In the genomic region with DNA sequence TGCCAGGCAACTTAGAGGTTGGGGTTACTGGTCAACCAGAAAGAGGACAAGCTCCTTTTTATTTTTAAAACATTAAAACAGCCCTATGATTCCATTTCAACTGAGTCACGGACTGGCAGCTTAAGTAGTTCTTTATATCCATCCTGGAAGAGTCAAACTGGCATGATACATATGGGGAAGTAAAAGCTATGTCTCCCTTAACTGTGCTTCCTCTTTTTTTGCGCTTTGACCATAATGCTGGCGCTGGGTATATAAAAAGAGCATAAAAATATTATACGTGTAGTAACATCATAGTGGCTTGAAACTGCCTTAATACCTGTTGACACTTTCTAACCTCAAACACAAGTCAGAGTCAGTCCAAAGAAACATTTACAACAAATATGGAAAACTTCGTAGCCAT, we compare ENCODE assay signal across 18 cellular contexts.
DNase-seq lines count a peak whose midpoint lies in the region; ATAC-seq and TF ChIP-seq lines count a peak whose summit lies in the region.
"Had no signal": no experiment of that assay in that cellular context is flagged by ENCODE, and none has a peak within 500 bp of the region (broad histone marks: within the 10 kb centered on the region; RNA-seq: fewer than 3 reads in every experiment).

No MANE protein-coding gene starts in this region.

- H3K9me3 ChIP-seq in BE2C: peaks cover 4% of the 10 kb centered on the region; the same call in 1 of the 2 replicates

- peaks cover 25% of the 10 kb centered on the region for H3K36me3 Mint-ChIP-seq in nephron progenitor cell (ENCODE audit: low read depth)
- H3K36me3 Mint-ChIP-seq: activated CD4-positive, alpha-beta memory T cell treated with anti-CD3 and anti-CD28 coated beads for 36 hours had no signal

- H3K4me3 ChIP-seq in BE2C (ENCODE audit: low read depth, low read length): peak overlapping the region; percentile 48
- H3K4me3 ChIP-seq: heart left ventricle, K562 had no signal

- no peaks in the 10 kb centered on the region for H3K36me3 ChIP-seq in BE2C
- H3K36me3 ChIP-seq: heart left ventricle had no signal

- H3K4me1 ChIP-seq in BE2C: peaks cover 29% of the 10 kb centered on the region

- DNase-seq in BE2C: no peak
- DNase-seq in Kasumi-1 (lab: John Stamatoyannopoulos, UW): peak; percentile 89 to 90
- peak; percentile 5 for DNase-seq in SKM-1 (lab: John Stamatoyannopoulos, UW; ENCODE audit: unreplicated experiment)
- DNase-seq in nephron progenitor cell: no peak
- no peak for DNase-seq in SW480 (ENCODE audit: low spot score)
- DNase-seq in activated T-cell treated with anti-CD3 and anti-CD28 coated beads for 4 hours: no peak
- DNase-seq: activated CD4-positive, alpha-beta memory T cell treated with anti-CD3 and anti-CD28 coated beads for 36 hours; activated CD4-positive, CD25-positive, alpha-beta regulatory T cell; activated gamma-delta T cell; cortex of kidney; GM23248; retina had no signal

- no peak for TF ChIP-seq CTCF in BE2C (IDR thresholded peaks at IDR 0.05; ENCODE audit: low read depth, low read length)
- TF ChIP-seq CTCF in nephron progenitor cell (IDR thresholded peaks at IDR 0.05): no peak

- no peak for ATAC-seq in GM21723 (IDR thresholded peaks at IDR 0.05; ENCODE audit: unreplicated experiment)
- ATAC-seq in GM21786 (IDR thresholded peaks at IDR 0.05; ENCODE audit: unreplicated experiment): no peak
- ATAC-seq: K562, left lobe of liver, Right ventricle myocardium inferior had no signal

- peaks cover 38% of the 10 kb centered on the region for H3K9me3 Mint-ChIP-seq in nephron progenitor cell

- H3K4me1 Mint-ChIP-seq in nephron progenitor cell: no peaks in the 10 kb centered on the region

- H3K4me3 Mint-ChIP-seq in nephron progenitor cell: peak overlapping the region; percentile 77
- H3K4me3 Mint-ChIP-seq: activated CD4-positive, alpha-beta memory T cell treated with anti-CD3 and anti-CD28 coated beads for 36 hours had no signal

- no peaks in the 10 kb centered on the region for H3K27me3 Mint-ChIP-seq in nephron progenitor cell (ENCODE audit: low read depth, poor library complexity)
- H3K27me3 Mint-ChIP-seq: activated CD4-positive, alpha-beta memory T cell treated with anti-CD3 and anti-CD28 coated beads for 36 hours had no signal

- no peaks in the 10 kb centered on the region for H3K27me3 ChIP-seq in BE2C
- H3K27me3 ChIP-seq: heart left ventricle had no signal

- H3K27ac Mint-ChIP-seq in nephron progenitor cell: peak overlapping the region; percentile 98
- H3K27ac Mint-ChIP-seq: activated CD4-positive, alpha-beta memory T cell treated with anti-CD3 and anti-CD28 coated beads for 36 hours had no signal

Comparison
In these comparisons a context has a peak if more than half of its experiments do, and no peak if none do; other contexts are left out.
1. DNase-seq: peak in Kasumi-1 (2 of 2) and SKM-1 (single experiment); none in BE2C (single experiment), nephron progenitor cell (single experiment), SW480 (single experiment) and activated T-cell treated with anti-CD3 and anti-CD28 coated beads for 4 hours (single experiment).